In the genomic region with DNA sequence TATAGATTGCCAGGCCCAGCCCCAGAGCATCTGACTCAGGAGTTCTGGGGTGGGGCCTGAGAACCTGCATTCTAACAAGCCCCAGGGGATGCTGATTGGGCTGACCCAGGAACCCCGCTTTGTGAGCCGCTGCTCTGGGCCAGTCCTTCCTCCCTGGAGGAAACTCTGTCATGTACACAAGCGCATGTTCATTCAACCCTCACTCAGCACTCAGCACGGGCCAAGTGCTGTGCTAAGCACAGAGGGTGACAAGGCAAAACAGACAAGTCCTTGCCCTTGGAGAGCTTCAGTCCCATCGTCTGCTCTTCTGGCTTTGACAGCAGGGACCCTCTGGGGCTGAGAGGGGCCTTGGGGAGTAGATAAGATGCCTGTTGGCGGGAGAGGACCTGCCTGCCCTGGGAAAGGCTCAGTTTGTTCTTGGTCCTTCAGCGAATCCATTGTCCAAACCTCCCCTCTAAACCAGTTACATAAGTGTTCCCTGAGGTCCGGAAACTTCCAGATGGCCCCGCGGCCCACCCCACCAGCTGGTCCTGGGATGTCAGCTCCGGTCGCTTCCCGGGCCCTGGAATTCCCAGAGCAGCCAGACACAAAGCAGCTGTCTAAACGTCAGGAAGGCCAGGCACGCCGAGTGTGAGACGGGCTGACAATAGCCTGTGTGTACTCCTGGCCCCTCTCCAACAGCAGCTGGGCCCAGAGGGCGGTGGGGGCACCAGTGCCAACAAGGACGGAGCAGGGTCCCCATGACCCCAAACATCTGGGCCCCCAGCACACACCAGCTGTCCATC, we compare ENCODE assay signal across 8 cellular contexts.
DNase-seq lines count a peak whose midpoint lies in the region; ATAC-seq and TF ChIP-seq lines count a peak whose summit lies in the region.

No MANE protein-coding gene starts in this region.

- no peaks in the 10 kb centered on the region for H3K79me1 ChIP-seq in IMR-90 (ENCODE audit: low read depth in 1 of 2, low read length in 2 of 2)
- no peaks in the 10 kb centered on the region for H3K79me1 ChIP-seq in H9 (ENCODE audit: insufficient read depth, low read depth, low read length, poor library complexity, severe bottlenecking)

- H3K27me3 ChIP-seq in IMR-90 (ENCODE audit: control insufficient read depth, insufficient read depth, low read length): peaks cover 12% of the 10 kb centered on the region
- no peaks in the 10 kb centered on the region for H3K27me3 ChIP-seq in H9 (ENCODE audit: insufficient read depth, low read length)

- no peak overlapping the region for H3K4me3 Mint-ChIP-seq in stimulated activated naive B cell treated with anti-CD40 and anti-IgM and Interleukin-4, amounts not matched to agents 10 μg/mL and 1 μg/mL and 100 μg/mL, for 72 hours
- H3K4me3 Mint-ChIP-seq in activated CD8-positive, alpha-beta memory T cell treated with anti-CD3 and anti-CD28 coated beads, Interleukin-2, amount 10 ng/mL, durations not matched to agents 7 days and 5 days: no peak overlapping the region
- H3K4me3 Mint-ChIP-seq in H9: no peak overlapping the region

- H3K14ac ChIP-seq in IMR-90 (replicated peaks; ENCODE audit: low read depth, low read length) (peak overlapping the region; percentile 61; the same call in 1 of the 2 replicates), H9 (ENCODE audit: insufficient read depth, low read length) (no peak overlapping the region)

- H4K8ac ChIP-seq in IMR-90 (ENCODE audit: low read depth in 2 of 2, low read length in 2 of 2) (no peak overlapping the region), H9 (replicated peaks; ENCODE audit: insufficient read length, low read depth, low read length) (no peak overlapping the region)

- H3K4me1 ChIP-seq in IMR-90 (ENCODE audit: control insufficient read depth, insufficient read depth, low read length) (peaks cover 11% of the 10 kb centered on the region; the same call in 1 of the 2 replicates), H9 (ENCODE audit: insufficient read depth, low read length) (no peaks in the 10 kb centered on the region; the same call in 1 of the 2 replicates)

- H3K27ac ChIP-seq in IMR-90 (ENCODE audit: insufficient read depth, low read length) (no peak overlapping the region), H9 (ENCODE audit: insufficient read length, low read depth, low read length) (no peak overlapping the region)

- no peak overlapping the region for H3K4me3 ChIP-seq in IMR-90 (ENCODE audit: insufficient read depth, low read depth, low read length)

- DNase-seq in IMR-90: peak; percentile 46
- DNase-seq in astrocyte of the hippocampus (ENCODE audit: low read depth, low spot score): peak; percentile 31
- DNase-seq in hippocampal formation (lab: John Stamatoyannopoulos, UW): peak; percentile 24 to 57
- peak; percentile 13 for DNase-seq in pulmonary artery endothelial cell (ENCODE audit: low read depth, low spot score)
- DNase-seq in GM13977 (ENCODE audit: low spot score): no peak
- DNase-seq in stimulated activated naive B cell treated with anti-CD40 and anti-IgM and Interleukin-4, amounts not matched to agents 10 μg/mL and 1 μg/mL and 100 μg/mL, for 72 hours: no peak
- no peak for DNase-seq in activated CD8-positive, alpha-beta memory T cell treated with anti-CD3 and anti-CD28 coated beads, Interleukin-2, amount 10 ng/mL, durations not matched to agents 7 days and 5 days
- no peak for DNase-seq in H9

- TF ChIP-seq CTCF in IMR-90 (conservative IDR thresholded peaks at IDR 0.05; ENCODE audit: low read depth, low read length) (no peak), GM13977 (IDR thresholded peaks at IDR 0.05; ENCODE audit: extremely low read depth, insufficient read depth, missing control alignments) (no peak), H9 (conservative IDR thresholded peaks at IDR 0.05) (no peak)

- H3K27ac Mint-ChIP-seq in stimulated activated naive B cell treated with anti-CD40 and anti-IgM and Interleukin-4, amounts not matched to agents 10 μg/mL and 1 μg/mL and 100 μg/mL, for 72 hours: no peak overlapping the region
- no peak overlapping the region for H3K27ac Mint-ChIP-seq in activated CD8-positive, alpha-beta memory T cell treated with anti-CD3 and anti-CD28 coated beads, Interleukin-2, amount 10 ng/mL, durations not matched to agents 7 days and 5 days
- no peak overlapping the region for H3K27ac Mint-ChIP-seq in H9

- no peak overlapping the region for H2BK5ac ChIP-seq in IMR-90 (ENCODE audit: low read depth, low read length, poor library complexity, severe bottlenecking)
- H2BK5ac ChIP-seq in H9 (ENCODE audit: insufficient read length, low read length): no peak overlapping the region

- POLR2A ChIA-PET in IMR-90 (lab: Charles Lee; ENCODE audit: unreplicated experiment): no interaction called here

- H4K91ac ChIP-seq in IMR-90 (ENCODE audit: insufficient read depth, low read depth, low read length): no peak overlapping the region
- no peak overlapping the region for H4K91ac ChIP-seq in H9 (ENCODE audit: insufficient read length, low read depth, low read length)

- H2BK120ac ChIP-seq in IMR-90 (ENCODE audit: low read depth, low read length) (no peak overlapping the region; the same call in 1 of the 2 replicates), H9 (ENCODE audit: low read depth, low read length, poor library complexity, severe bottlenecking) (no peak overlapping the region)

- H2BK12ac ChIP-seq in H9 (ENCODE audit: insufficient read length, low read depth, low read length): no peak overlapping the region

- H2BK20ac ChIP-seq in IMR-90 (ENCODE audit: low read depth, low read length) (no peak overlapping the region), H9 (ENCODE audit: low read depth, low read length, poor library complexity, severe bottlenecking) (no peak overlapping the region)

- H3K79me2 ChIP-seq in H9 (ENCODE audit: insufficient read depth, low read length): no peaks in the 10 kb centered on the region

- WGBS in IMR-90 (ENCODE audit: extremely low coverage in 2 of 2, insufficient read length in 1 of 2), 2 experiments: 30% methylated on average over 6 of the region's 19 CpGs; no CpG with 5 or more reads in 1 of the 2 experiments
- no CpG with 5 or more reads among the region's 19 CpGs for WGBS in H9 (ENCODE audit: extremely low coverage, insufficient read length, low lambda C conversion rate)

- no peak overlapping the region for H2AK9ac ChIP-seq in IMR-90 (replicated peaks; ENCODE audit: low read depth, low read length, poor library complexity)

- H3K18ac ChIP-seq in IMR-90 (ENCODE audit: low read depth, low read length) (no peak overlapping the region; the same call in 1 of the 2 replicates), H9 (ENCODE audit: insufficient read length, low read depth, low read length) (no peak overlapping the region)

- no peaks in the 10 kb centered on the region for H3K4me1 Mint-ChIP-seq in stimulated activated naive B cell treated with anti-CD40 and anti-IgM and Interleukin-4, amounts not matched to agents 10 μg/mL and 1 μg/mL and 100 μg/mL, for 72 hours
- H3K4me1 Mint-ChIP-seq in activated CD8-positive, alpha-beta memory T cell treated with anti-CD3 and anti-CD28 coated beads, Interleukin-2, amount 10 ng/mL, durations not matched to agents 7 days and 5 days: no peaks in the 10 kb centered on the region
- H3K4me1 Mint-ChIP-seq in H9: peaks cover 2 to 23% of the 10 kb centered on the region in 2 experiments; a peak in 2 of 4 replicates

- dilution Hi-C loops in IMR-90 (cut with HindIII; ENCODE audit: low sequenced_read_pairs, unreplicated experiment): no loop called here

- H3K23me2 ChIP-seq in H9 (ENCODE audit: insufficient read length, low read depth, low read length, poor library complexity, severe bottlenecking): no peaks in the 10 kb centered on the region

- intact Hi-C loops in IMR-90 (cut with micrococcal nuclease): no loop called here

- H3K27me3 Mint-ChIP-seq in stimulated activated naive B cell treated with anti-CD40 and anti-IgM and Interleukin-4, amounts not matched to agents 10 μg/mL and 1 μg/mL and 100 μg/mL, for 72 hours: peaks cover 8 to 12% of the 10 kb centered on the region in 2 donors
- H3K27me3 Mint-ChIP-seq in activated CD8-positive, alpha-beta memory T cell treated with anti-CD3 and anti-CD28 coated beads, Interleukin-2, amount 10 ng/mL, durations not matched to agents 7 days and 5 days: peaks cover 15% of the 10 kb centered on the region
- H3K27me3 Mint-ChIP-seq in H9 (ENCODE audit: low read depth): peaks cover 2% of the 10 kb centered on the region; the same call in 1 of the 2 replicates

- H3K23ac ChIP-seq in IMR-90 (ENCODE audit: low read depth, low read length): no peak overlapping the region
- H3K23ac ChIP-seq in H9 (ENCODE audit: insufficient read length, low read depth, low read length): no peak overlapping the region

- H2AK5ac ChIP-seq in IMR-90 (ENCODE audit: low read depth, low read length): peak overlapping the region; percentile 26
- no peak overlapping the region for H2AK5ac ChIP-seq in H9 (ENCODE audit: insufficient read length, low read length)

- H3K9me1 ChIP-seq in IMR-90 (ENCODE audit: insufficient read depth, low read length): no peaks in the 10 kb centered on the region

- TF ChIP-seq POLR2A in IMR-90 (IDR thresholded peaks at IDR 0.05; ENCODE audit: low read depth, low read length): no peak

- no peak; the same call in 1 of the 2 replicates for ATAC-seq in IMR-90 (ENCODE audit: low read depth)
- no peak for ATAC-seq in stimulated activated naive B cell treated with anti-CD40 and anti-IgM and Interleukin-4, amounts not matched to agents 10 μg/mL and 1 μg/mL and 100 μg/mL, for 72 hours (replicated peaks)
- ATAC-seq in activated CD8-positive, alpha-beta memory T cell treated with anti-CD3 and anti-CD28 coated beads, Interleukin-2, amount 10 ng/mL, durations not matched to agents 7 days and 5 days: no peak

- no peaks in the 10 kb centered on the region for H3K9me3 ChIP-seq in IMR-90 (ENCODE audit: control insufficient read depth, insufficient read depth, low read length)
- no peaks in the 10 kb centered on the region for H3K9me3 ChIP-seq in H9 (ENCODE audit: control insufficient read depth, low read depth, low read length)

- H2BK15ac ChIP-seq in IMR-90 (ENCODE audit: low read depth, low read length) (no peak overlapping the region), H9 (ENCODE audit: low read depth, low read length) (no peak overlapping the region)

- H3K56ac ChIP-seq in IMR-90 (ENCODE audit: extremely low read depth, insufficient read depth, low read length) (no peak overlapping the region), H9 (ENCODE audit: insufficient read length, low read depth, low read length) (no peak overlapping the region)

- H3K36me3 ChIP-seq in IMR-90 (ENCODE audit: control insufficient read depth, insufficient read depth, low read length): no peaks in the 10 kb centered on the region

- no peaks in the 10 kb centered on the region for H3K36me3 Mint-ChIP-seq in stimulated activated naive B cell treated with anti-CD40 and anti-IgM and Interleukin-4, amounts not matched to agents 10 μg/mL and 1 μg/mL and 100 μg/mL, for 72 hours
- H3K36me3 Mint-ChIP-seq in activated CD8-positive, alpha-beta memory T cell treated with anti-CD3 and anti-CD28 coated beads, Interleukin-2, amount 10 ng/mL, durations not matched to agents 7 days and 5 days: no peaks in the 10 kb centered on the region
- H3K36me3 Mint-ChIP-seq in H9 (ENCODE audit: insufficient read depth in 1 of 3, low read depth in 3 of 3): no peaks in the 10 kb centered on the region

- H2AFZ ChIP-seq in IMR-90 (replicated peaks; ENCODE audit: low read length, poor library complexity) (peak overlapping the region; percentile 69), H9 (ENCODE audit: low read length) (no peak overlapping the region)

- H3K9me3 Mint-ChIP-seq in stimulated activated naive B cell treated with anti-CD40 and anti-IgM and Interleukin-4, amounts not matched to agents 10 μg/mL and 1 μg/mL and 100 μg/mL, for 72 hours: no peaks in the 10 kb centered on the region
- no peaks in the 10 kb centered on the region for H3K9me3 Mint-ChIP-seq in activated CD8-positive, alpha-beta memory T cell treated with anti-CD3 and anti-CD28 coated beads, Interleukin-2, amount 10 ng/mL, durations not matched to agents 7 days and 5 days (ENCODE audit: low read depth)
- no peaks in the 10 kb centered on the region for H3K9me3 Mint-ChIP-seq in H9

- H4K5ac ChIP-seq in IMR-90 (ENCODE audit: low read depth, low read length) (no peak overlapping the region), H9 (ENCODE audit: insufficient read length, low read depth, low read length) (no peak overlapping the region)

- H3K4me2 ChIP-seq in IMR-90 (ENCODE audit: low read depth, low read length) (no peak overlapping the region), H9 (ENCODE audit: insufficient read depth, insufficient read length, low read length) (no peak overlapping the region)

- no peaks in the 10 kb centered on the region for H4K20me1 ChIP-seq in IMR-90 (ENCODE audit: insufficient read depth, low read length)
- no peaks in the 10 kb centered on the region for H4K20me1 ChIP-seq in H9 (ENCODE audit: control insufficient read depth, insufficient read depth, insufficient read length)

- TF ChIP-seq RAD21 in IMR-90 (IDR thresholded peaks at IDR 0.05; ENCODE audit: low read length): no peak

- no peak overlapping the region for H3T11ph ChIP-seq in H9 (ENCODE audit: low read length)

- in situ Hi-C loops in IMR-90 (cut with MboI; ENCODE audit: low sequenced_read_pairs): no loop called here
- in situ Hi-C loops in GM13977 (cut with MboI; ENCODE audit: low pct_unique_long_range_greater_than_20kb, low sequenced_read_pairs, unreplicated experiment): no loop called here

- BruUV-seq in IMR-90 (replicated peaks; lab: Mats Ljungman, UMichigan): no TSS peak

- H3K9ac ChIP-seq in IMR-90 (ENCODE audit: low read depth, low read length) (no peak overlapping the region), H9 (ENCODE audit: extremely low read depth, insufficient read length, low read length) (no peak overlapping the region)

- CTCF ChIA-PET in IMR-90 (lab: Yijun Ruan, JAX): interaction anchor here (0.8 kb wide), 1 partner anchor 162 kb away, joined by 3 read pairs; no protein-coding TSS in a partner anchor
- CTCF ChIA-PET in activated CD8-positive, alpha-beta memory T cell treated with anti-CD3 and anti-CD28 coated beads, Interleukin-2, amount 10 ng/mL, durations not matched to agents 7 days and 5 days (lab: Charles Lee): interaction anchor here (0.7 kb wide), 1 partner anchor 30 kb away, joined by 3 read pairs; no protein-coding TSS in a partner anchor

- peak overlapping the region; percentile 32; the same call in 1 of the 2 replicates for H3K4ac ChIP-seq in IMR-90 (ENCODE audit: low read depth, low read length)
- no peak overlapping the region for H3K4ac ChIP-seq in H9 (ENCODE audit: low read depth, low read length)

Comparison
In these comparisons a context has a peak if more than half of its experiments do, and no peak if none do; other contexts are left out.
1. DNase-seq: peak in IMR-90 (single experiment), astrocyte of the hippocampus (single experiment), hippocampal formation (2 of 2) and pulmonary artery endothelial cell (single experiment); none in GM13977 (single experiment), stimulated activated naive B cell treated with anti-CD40 and anti-IgM and Interleukin-4, amounts not matched to agents 10 μg/mL and 1 μg/mL and 100 μg/mL, for 72 hours (single experiment), activated CD8-positive, alpha-beta memory T cell treated with anti-CD3 and anti-CD28 coated beads, Interleukin-2, amount 10 ng/mL, durations not matched to agents 7 days and 5 days (single experiment) and H9 (single experiment).